ENCODE assay signal across 34 cellular contexts in the genomic region with DNA sequence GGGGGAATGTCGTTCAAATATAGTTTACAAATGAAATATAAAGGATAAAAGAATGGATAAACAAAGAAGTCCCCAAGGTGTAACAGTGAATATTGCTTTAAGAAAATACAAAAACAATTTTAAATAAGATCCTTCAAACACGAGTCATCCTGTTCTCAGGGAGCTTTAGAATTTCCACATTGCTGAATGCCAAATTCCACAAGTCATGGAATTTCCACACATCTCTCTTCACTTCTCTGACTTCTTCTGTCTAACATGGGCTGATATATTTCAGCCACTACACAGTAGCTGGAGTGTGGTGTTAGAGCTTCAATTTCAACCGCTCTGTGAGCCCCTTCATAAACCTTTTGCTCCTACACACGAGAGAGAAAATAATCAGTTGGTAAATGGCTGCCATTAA. TPM values are rescaled to one million over a fixed set of nuclear protein-coding genes. Genes with fewer than 3 reads are reported as not detected.
DNase-seq lines count a peak whose midpoint lies in the region; ATAC-seq and TF ChIP-seq lines count a peak whose summit lies in the region.
"Had no signal": no experiment of that assay in that cellular context is flagged by ENCODE, and none has a peak within 500 bp of the region (broad histone marks: within the 10 kb centered on the region; RNA-seq: fewer than 3 reads in every experiment).

No MANE protein-coding gene starts in this region.

- H3K36me3 ChIP-seq in breast epithelium (no peaks in the 10 kb centered on the region), colonic mucosa (no peaks in the 10 kb centered on the region), prostate gland (no peaks in the 10 kb centered on the region)
- H3K36me3 ChIP-seq: heart left ventricle, right lobe of liver had no signal

- POLR2A ChIA-PET in MCF 10A (lab: Yijun Ruan, JAX), result interaction anchor here (0.9 to 1.9 kb wide), 7 partner anchors 8 to 51 kb away, joined by 3 to 10 read pairs (median 5); no protein-coding TSS in a partner anchor

- no peaks in the 10 kb centered on the region for H3K9me3 Mint-ChIP-seq in MCF 10A (ENCODE audit: unreplicated experiment)
- H3K9me3 Mint-ChIP-seq in activated T-helper 17 cell treated with anti-CD3 and anti-CD28 coated beads, Interleukin-2, amount 50 U/mL, for 72 hours, result no peaks in the 10 kb centered on the region
- H3K9me3 Mint-ChIP-seq: activated CD4-positive, alpha-beta memory T cell treated with anti-CD3 and anti-CD28 coated beads, Interleukin-2, amount 10 ng/mL, durations not matched to agents 7 days and 5 days; activated naive CD4-positive, alpha-beta T cell treated with anti-CD3 and anti-CD28 coated beads, Interleukin-2, amount 50 U/mL, for 24 hours; activated T-helper 2 cell treated with anti-CD3 and anti-CD28 coated beads, Interferon-gamma antibody, Interleukin-2, Interleukin-4, amounts not matched to agents 10 μg/mL and 5 μg/mL and 100 μg/mL, durations not matched to agents 14 hours and 24 hours and 36 hours; neural crest cell; stimulated activated memory B cell treated with anti-CD40 and anti-IgM and Interleukin-4, amounts not matched to agents 10 μg/mL and 1 μg/mL and 100 μg/mL, for 72 hours had no signal

- H3K27ac ChIP-seq in breast epithelium, result no peak overlapping the region
- H3K27ac ChIP-seq in colonic mucosa, result no peak overlapping the region
- no peak overlapping the region for H3K27ac ChIP-seq in prostate gland
- H3K27ac ChIP-seq: heart left ventricle, right lobe of liver had no signal

- H3K9me3 ChIP-seq in breast epithelium, result no peaks in the 10 kb centered on the region
- no peaks in the 10 kb centered on the region for H3K9me3 ChIP-seq in colonic mucosa
- no peaks in the 10 kb centered on the region for H3K9me3 ChIP-seq in prostate gland
- H3K9me3 ChIP-seq: heart left ventricle, right lobe of liver had no signal

- CTCF ChIA-PET in MCF 10A (lab: Yijun Ruan, JAX), result interaction anchor here (1.2 to 6.9 kb wide), 4 partner anchors 16 to 51 kb away, joined by 4 to 37 read pairs (median 6); no protein-coding TSS in a partner anchor

- WGBS in prostate gland, result 83% methylated on average over 4 of the region's 4 CpGs

- TF ChIP-seq POLR2A in breast epithelium (IDR thresholded peaks at IDR 0.05) (no peak), prostate gland (IDR thresholded peaks at IDR 0.05) (no peak)

- no peak overlapping the region for H3K4me3 Mint-ChIP-seq in MCF 10A (ENCODE audit: unreplicated experiment)
- H3K4me3 Mint-ChIP-seq in activated T-helper 17 cell treated with anti-CD3 and anti-CD28 coated beads, Interleukin-2, amount 50 U/mL, for 72 hours, result no peak overlapping the region
- H3K4me3 Mint-ChIP-seq: activated CD4-positive, alpha-beta memory T cell treated with anti-CD3 and anti-CD28 coated beads, Interleukin-2, amount 10 ng/mL, durations not matched to agents 7 days and 5 days; activated naive CD4-positive, alpha-beta T cell treated with anti-CD3 and anti-CD28 coated beads, Interleukin-2, amount 50 U/mL, for 24 hours; neural crest cell; stimulated activated memory B cell treated with anti-CD40 and anti-IgM and Interleukin-4, amounts not matched to agents 10 μg/mL and 1 μg/mL and 100 μg/mL, for 72 hours had no signal

- no peak for ATAC-seq in activated T-helper 17 cell treated with anti-CD3 and anti-CD28 coated beads, Interleukin-2, amount 50 U/mL, for 72 hours (replicated peaks)
- ATAC-seq in HG02642 (IDR thresholded peaks at IDR 0.05; ENCODE audit: poor library complexity, unreplicated experiment), result no peak
- ATAC-seq: heart left ventricle; right lobe of liver; stimulated activated memory B cell treated with anti-CD40 and anti-IgM and Interleukin-4, amounts not matched to agents 10 μg/mL and 1 μg/mL and 100 μg/mL, for 72 hours had no signal

- no peaks in the 10 kb centered on the region for H3K27me3 Mint-ChIP-seq in MCF 10A (ENCODE audit: insufficient read depth, unreplicated experiment)
- H3K27me3 Mint-ChIP-seq in activated T-helper 17 cell treated with anti-CD3 and anti-CD28 coated beads, Interleukin-2, amount 50 U/mL, for 72 hours, result no peaks in the 10 kb centered on the region
- H3K27me3 Mint-ChIP-seq: activated naive CD4-positive, alpha-beta T cell treated with anti-CD3 and anti-CD28 coated beads, Interleukin-2, amount 50 U/mL, for 24 hours; stimulated activated memory B cell treated with anti-CD40 and anti-IgM and Interleukin-4, amounts not matched to agents 10 μg/mL and 1 μg/mL and 100 μg/mL, for 72 hours had no signal

- H3K4me1 ChIP-seq in breast epithelium, result no peaks in the 10 kb centered on the region
- no peaks in the 10 kb centered on the region for H3K4me1 ChIP-seq in colonic mucosa
- H3K4me1 ChIP-seq in prostate gland (replicated peaks), result no peaks in the 10 kb centered on the region

- H3K4me3 ChIP-seq in breast epithelium (no peak overlapping the region), epithelial cell of proximal tubule (ENCODE audit: low read depth, low read length) (no peak overlapping the region), colonic mucosa (no peak overlapping the region), prostate gland (no peak overlapping the region)
- H3K4me3 ChIP-seq: heart left ventricle, right lobe of liver had no signal

- H3K9ac ChIP-seq in colonic mucosa (ENCODE audit: low read depth in 2 of 2, low read length in 2 of 2), result no peak overlapping the region

- BruUV-seq in MCF 10A (replicated peaks; lab: Mats Ljungman, UMichigan), result no TSS peak

- peaks cover 34% of the 10 kb centered on the region for H3K4me1 Mint-ChIP-seq in MCF 10A (ENCODE audit: insufficient read depth, unreplicated experiment)
- H3K4me1 Mint-ChIP-seq in activated T-helper 17 cell treated with anti-CD3 and anti-CD28 coated beads, Interleukin-2, amount 50 U/mL, for 72 hours, result no peaks in the 10 kb centered on the region
- H3K4me1 Mint-ChIP-seq: activated CD4-positive, alpha-beta memory T cell treated with anti-CD3 and anti-CD28 coated beads, Interleukin-2, amount 10 ng/mL, durations not matched to agents 7 days and 5 days; activated naive CD4-positive, alpha-beta T cell treated with anti-CD3 and anti-CD28 coated beads, Interleukin-2, amount 50 U/mL, for 24 hours; neural crest cell had no signal

- intact Hi-C loops in MCF 10A (cut with micrococcal nuclease) (no loop called here), breast epithelium (cut with DNase I; ENCODE audit: low total_unique reads) (no loop called here), colonic mucosa (cut with DNase I) (no loop called here), prostate gland (cut with DNase I) (no loop called here)

- DNase-seq in MCF 10A (ENCODE audit: unreplicated experiment), result peak; percentile 21
- no peak for DNase-seq in breast epithelium (ENCODE audit: low spot score in 2 of 2)
- peak; percentile 26 for DNase-seq in epithelial cell of proximal tubule (ENCODE audit: low read depth)
- peak; percentile 29 for DNase-seq in left kidney (ENCODE audit: low read depth, low spot score)
- DNase-seq in colonic mucosa, result no peak
- DNase-seq in prostate gland (ENCODE audit: low spot score), result no peak
- DNase-seq: 8988T; activated CD4-positive, alpha-beta memory T cell treated with anti-CD3 and anti-CD28 coated beads, Interleukin-2, amount 10 ng/mL, durations not matched to agents 7 days and 5 days; activated CD4-positive, CD25-positive, alpha-beta regulatory T cell; anterior cingulate cortex; central memory CD4-positive, alpha-beta T cell; dermis blood vessel endothelial cell; DMS153; H7; heart left ventricle; KBM-7; NCI-H1436; NCI-H2081 treated with DMSO at 0.1 percent for 48 hours; NCI-H446 treated with DMSO at 0.1 percent for 48 hours; NCI-H82; right lobe of liver; stimulated activated CD4-positive, alpha-beta T cell treated with anti-CD3 and anti-CD28 coated beads, Interleukin-12 subunit alpha, Interleukin-12 subunit beta, amount 100 ng/mL, for 4 hours; stimulated activated CD4-positive, alpha-beta T cell treated with anti-CD3 and anti-CD28 coated beads, Interleukin-4, amount 100 ng/mL, for 24 hours; T-helper 1 cell had no signal

- peaks cover 7% of the 10 kb centered on the region for H3K36me3 Mint-ChIP-seq in MCF 10A (ENCODE audit: insufficient read depth, unreplicated experiment)
- no peaks in the 10 kb centered on the region for H3K36me3 Mint-ChIP-seq in activated T-helper 17 cell treated with anti-CD3 and anti-CD28 coated beads, Interleukin-2, amount 50 U/mL, for 72 hours (ENCODE audit: low read depth)
- H3K36me3 Mint-ChIP-seq: activated naive CD4-positive, alpha-beta T cell treated with anti-CD3 and anti-CD28 coated beads, Interleukin-2, amount 50 U/mL, for 24 hours; stimulated activated memory B cell treated with anti-CD40 and anti-IgM and Interleukin-4, amounts not matched to agents 10 μg/mL and 1 μg/mL and 100 μg/mL, for 72 hours had no signal

- H3K27ac Mint-ChIP-seq in MCF 10A (ENCODE audit: low read depth, unreplicated experiment), result no peak overlapping the region
- no peak overlapping the region for H3K27ac Mint-ChIP-seq in activated T-helper 17 cell treated with anti-CD3 and anti-CD28 coated beads, Interleukin-2, amount 50 U/mL, for 72 hours
- H3K27ac Mint-ChIP-seq: activated CD4-positive, alpha-beta memory T cell treated with anti-CD3 and anti-CD28 coated beads, Interleukin-2, amount 10 ng/mL, durations not matched to agents 7 days and 5 days; activated naive CD4-positive, alpha-beta T cell treated with anti-CD3 and anti-CD28 coated beads, Interleukin-2, amount 50 U/mL, for 24 hours; activated T-helper 2 cell treated with anti-CD3 and anti-CD28 coated beads, Interferon-gamma antibody, Interleukin-2, Interleukin-4, amounts not matched to agents 10 μg/mL and 5 μg/mL and 100 μg/mL, durations not matched to agents 14 hours and 24 hours and 36 hours; stimulated activated memory B cell treated with anti-CD40 and anti-IgM and Interleukin-4, amounts not matched to agents 10 μg/mL and 1 μg/mL and 100 μg/mL, for 72 hours had no signal

- TF ChIP-seq CTCF in MCF 10A (IDR thresholded peaks at IDR 0.05; ENCODE audit: unreplicated experiment), result no peak
- no peak for TF ChIP-seq CTCF in breast epithelium (IDR thresholded peaks at IDR 0.05)
- TF ChIP-seq CTCF in epithelial cell of proximal tubule (conservative IDR thresholded peaks at IDR 0.05; ENCODE audit: low read depth, low read length), result no peak
- no peak for TF ChIP-seq CTCF in colonic mucosa (IDR thresholded peaks at IDR 0.05)
- no peak for TF ChIP-seq CTCF in prostate gland (IDR thresholded peaks at IDR 0.05)

- no peaks in the 10 kb centered on the region for H3K27me3 ChIP-seq in breast epithelium
- H3K27me3 ChIP-seq in colonic mucosa, result no peaks in the 10 kb centered on the region
- H3K27me3 ChIP-seq in prostate gland (replicated peaks; ENCODE audit: insufficient read depth), result no peaks in the 10 kb centered on the region
- H3K27me3 ChIP-seq: heart left ventricle, right lobe of liver had no signal

RNA-seq across cellular contexts. Expression of gene IL22RA2, which starts 28.0 kb away (rescaled TPM):
- total RNA-seq in MCF 10A (2022) (not detected in 2 replicates), breast epithelium (under 1 TPM in 1 of 3 donors, not detected in 2; 0.15 TPM), epithelial cell of proximal tubule (not detected in 2 replicates), colonic mucosa (under 1 TPM in 1 of 2 donors, not detected in 1; 0.21 TPM), prostate gland (not detected)
- not detected for total RNA-seq in activated T-helper 17 cell treated with anti-CD3 and anti-CD28 coated beads, Interleukin-2, amount 50 U/mL, for 72 hours
- total RNA-seq: activated CD4-positive, alpha-beta memory T cell treated with anti-CD3 and anti-CD28 coated beads, Interleukin-2, amount 10 ng/mL, durations not matched to agents 7 days and 5 days; activated T-helper 2 cell treated with anti-CD3 and anti-CD28 coated beads, Interferon-gamma antibody, Interleukin-2, Interleukin-4, amounts not matched to agents 10 μg/mL and 5 μg/mL and 100 μg/mL, durations not matched to agents 14 hours and 24 hours and 36 hours; dermis blood vessel endothelial cell; H7; lung microvascular endothelial cell; neural crest cell; right lobe of liver; RPMI7951; temporal lobe; urinary bladder had no signal

Comparison
In these comparisons a context has a peak if more than half of its experiments do, and no peak if none do; other contexts are left out.
1. DNase-seq: peak in MCF 10A (single experiment), epithelial cell of proximal tubule (single experiment) and left kidney (single experiment); none in breast epithelium (0 of 2), colonic mucosa (single experiment) and prostate gland (single experiment).